In genomic region chr14:74860899-74861733, GRCh38 we compare ENCODE assay signal across 8 cellular contexts. TPM values are rescaled to one million over a fixed set of nuclear protein-coding genes. Genes with fewer than 3 reads are reported as not detected.
A peak's percentile ranks its signal among the peaks of the same experiment; 100 is the strongest.
DNase-seq lines count a peak whose midpoint lies in the region; ATAC-seq and TF ChIP-seq lines count a peak whose summit lies in the region.

No MANE protein-coding gene starts in this region.

- H3K4me1 ChIP-seq in NT2/D1 (ENCODE audit: insufficient read depth, insufficient read length), result no peaks in the 10 kb centered on the region
- H3K4me1 ChIP-seq in mucosa of descending colon (ENCODE audit: low read depth), result peaks cover 4% of the 10 kb centered on the region

- ATAC-seq in mucosa of descending colon, result peak; percentile 95
- ATAC-seq in HG03442 (IDR thresholded peaks at IDR 0.05; ENCODE audit: unreplicated experiment), result no peak

- no peaks in the 10 kb centered on the region for H3K36me3 ChIP-seq in NT2/D1 (ENCODE audit: insufficient read depth, insufficient read length, low read length)
- no peaks in the 10 kb centered on the region for H3K36me3 ChIP-seq in mucosa of descending colon (ENCODE audit: low read depth)

- H3K9ac ChIP-seq in NT2/D1 (ENCODE audit: insufficient read length, low read depth), result no peak overlapping the region

- intact Hi-C loops in mucosa of descending colon (cut with DNase I, micrococcal nuclease), result loop anchor here in 1 of 2 donors (5.0 kb wide), 1 partner anchor 46 kb away; no protein-coding TSS in a partner anchor

- no peaks in the 10 kb centered on the region for H3K9me3 ChIP-seq in NT2/D1 (ENCODE audit: insufficient read depth, low read length)
- H3K9me3 ChIP-seq in mucosa of descending colon, result no peaks in the 10 kb centered on the region

- no peaks in the 10 kb centered on the region for H3K27me3 ChIP-seq in NT2/D1 (ENCODE audit: insufficient read depth, insufficient read length)

- DNase-seq in DMS153 treated with DMSO at 0.1 percent for 48 hours (lab: John Stamatoyannopoulos, UW; ENCODE audit: unreplicated experiment) (peak; percentile 70), NT2/D1 (ENCODE audit: low read depth, low spot score) (peak; percentile 64), epithelial cell of esophagus (ENCODE audit: low read depth) (peak; percentile 88), mucosa of descending colon (peak; percentile 87 to 99 (median 94))
- peak; percentile 76 for DNase-seq in Jurkat, Clone E6-1 (ENCODE audit: low read depth, low spot score)
- DNase-seq in activated CD8-positive, alpha-beta memory T cell treated with anti-CD3 and anti-CD28 coated beads, Interleukin-2, amount 50 U/mL, for 1 hour (ENCODE audit: extremely low read depth), result peak; percentile 87
- peak; percentile 99 for DNase-seq in stimulated activated CD8-positive, alpha-beta memory T cell treated with anti-CD3 and anti-CD28 coated beads, Interleukin-4, amount 100 ng/mL, for 48 hours

- no peak overlapping the region for H3K4me3 ChIP-seq in Jurkat, Clone E6-1 (ENCODE audit: low read length)
- H3K4me3 ChIP-seq in NT2/D1 (ENCODE audit: insufficient read length, low read depth) (no peak overlapping the region), epithelial cell of esophagus (ENCODE audit: low read length) (no peak overlapping the region), mucosa of descending colon (no peak overlapping the region)

- peak; percentile 89 for TF ChIP-seq CTCF in epithelial cell of esophagus (IDR thresholded peaks at IDR 0.05; ENCODE audit: insufficient read depth, low read depth, low read length, missing control alignments)
- TF ChIP-seq CTCF in mucosa of descending colon (IDR thresholded peaks at IDR 0.05), result peak; percentile 76

RNA-seq across cellular contexts. Expression of gene PROX2, which starts 14.8 kb away (rescaled TPM):
- not detected for polyA plus RNA-seq in Jurkat, Clone E6-1 (2012; ENCODE audit: insufficient read depth, insufficient read length)
- under 1 TPM in 2 of 3 donors, not detected in 1; 0.07 to 0.09 TPM for total RNA-seq in mucosa of descending colon

RNA-seq across cellular contexts. Expression of gene DLST, which starts 20.6 kb away (rescaled TPM):
- 52.0 TPM for polyA plus RNA-seq in Jurkat, Clone E6-1 (2012; ENCODE audit: insufficient read depth, insufficient read length)
- 100 to 1,000 TPM; 106 to 125 (median 121) TPM for total RNA-seq in mucosa of descending colon
